Comparison of ENCODE assay signal across 19 cellular contexts in genomic region chr9:35706951-35707350, GRCh38.
"Had no signal": no experiment of that assay in that cellular context is flagged by ENCODE, and none has a peak within 500 bp of the region (broad histone marks: within the 10 kb centered on the region; RNA-seq: fewer than 3 reads in every experiment).

No MANE protein-coding gene starts in this region.

- H3K9me3 Mint-ChIP-seq: activated CD4-positive, alpha-beta memory T cell treated with anti-CD3 and anti-CD28 coated beads for 36 hours; activated naive CD8-positive, alpha-beta T cell treated with anti-CD3 and anti-CD28 coated beads, Interleukin-2, amount 10 ng/mL, durations not matched to agents 7 days and 5 days; activated T-cell treated with anti-CD3 and anti-CD28 coated beads, Interleukin-2, amount 50 U/mL, for 72 hours; dendritic cell treated with granulocyte-macrophage colony-stimulating factor and Interleukin-4, amounts not matched to agents 40 ng/mL and 50 ng/mL, for 4 days; immature natural killer cell; T-helper 1 cell treated with Interleukin-12 subunit alpha and Interleukin-12 subunit beta and Interleukin-4 antibody, amounts not matched to agents 30 μg/mL and 1 μg/mL, for 36 hours had no signal

- H3K4me3 Mint-ChIP-seq: activated CD4-positive, alpha-beta memory T cell treated with anti-CD3 and anti-CD28 coated beads for 36 hours; activated CD4-positive, alpha-beta T cell treated with anti-CD3 and anti-CD28 coated beads for 36 hours; activated naive CD8-positive, alpha-beta T cell treated with anti-CD3 and anti-CD28 coated beads, Interleukin-2, amount 10 ng/mL, durations not matched to agents 7 days and 5 days; activated T-cell treated with anti-CD3 and anti-CD28 coated beads, Interleukin-2, amount 50 U/mL, for 72 hours; dendritic cell treated with granulocyte-macrophage colony-stimulating factor and Interleukin-4, amounts not matched to agents 40 ng/mL and 50 ng/mL, for 4 days; immature natural killer cell; T-helper 1 cell treated with Interleukin-12 subunit alpha and Interleukin-12 subunit beta and Interleukin-4 antibody, amounts not matched to agents 30 μg/mL and 1 μg/mL, for 36 hours had no signal

- H3K27ac Mint-ChIP-seq: activated CD4-positive, alpha-beta memory T cell treated with anti-CD3 and anti-CD28 coated beads for 36 hours; activated naive CD8-positive, alpha-beta T cell treated with anti-CD3 and anti-CD28 coated beads, Interleukin-2, amount 10 ng/mL, durations not matched to agents 7 days and 5 days; dendritic cell treated with granulocyte-macrophage colony-stimulating factor and Interleukin-4, amounts not matched to agents 40 ng/mL and 50 ng/mL, for 4 days; T-helper 1 cell treated with Interleukin-12 subunit alpha and Interleukin-12 subunit beta and Interleukin-4 antibody, amounts not matched to agents 30 μg/mL and 1 μg/mL, for 36 hours had no signal

- H3K4me1 ChIP-seq: suprapubic skin, upper lobe of left lung had no signal

- H3K27ac ChIP-seq: epithelial cell of prostate, parathyroid adenoma, suprapubic skin, upper lobe of left lung had no signal

- H3K4me3 ChIP-seq: heart left ventricle, suprapubic skin, upper lobe of left lung had no signal

- H3K27me3 ChIP-seq: heart left ventricle, suprapubic skin, upper lobe of left lung had no signal

- H3K27me3 Mint-ChIP-seq: activated CD4-positive, alpha-beta memory T cell treated with anti-CD3 and anti-CD28 coated beads for 36 hours; activated CD4-positive, alpha-beta T cell treated with anti-CD3 and anti-CD28 coated beads for 36 hours; activated naive CD8-positive, alpha-beta T cell treated with anti-CD3 and anti-CD28 coated beads, Interleukin-2, amount 10 ng/mL, durations not matched to agents 7 days and 5 days; dendritic cell treated with granulocyte-macrophage colony-stimulating factor and Interleukin-4, amounts not matched to agents 40 ng/mL and 50 ng/mL, for 4 days had no signal

- H3K4me1 Mint-ChIP-seq: activated naive CD8-positive, alpha-beta T cell treated with anti-CD3 and anti-CD28 coated beads, Interleukin-2, amount 10 ng/mL, durations not matched to agents 7 days and 5 days; immature natural killer cell had no signal

- H3K9me3 ChIP-seq: heart left ventricle, suprapubic skin, upper lobe of left lung had no signal

- DNase-seq: activated CD4-positive, alpha-beta memory T cell treated with anti-CD3 and anti-CD28 coated beads for 36 hours; activated CD4-positive, alpha-beta T cell treated with anti-CD3 and anti-CD28 coated beads for 36 hours; activated gamma-delta T cell treated with Interleukin-2 at 50 U/mL for 16 hours; activated naive CD8-positive, alpha-beta T cell treated with anti-CD3 and anti-CD28 coated beads, Interleukin-2, amount 10 ng/mL, durations not matched to agents 7 days and 5 days; activated T-cell treated with anti-CD3 and anti-CD28 coated beads, Interleukin-2, amount 50 U/mL, for 72 hours; anterior cingulate cortex; effector memory CD4-positive, alpha-beta T cell; immature natural killer cell; retina; stimulated activated CD4-positive, alpha-beta T cell treated with anti-CD3 and anti-CD28 coated beads, Interleukin-15, amount 100 ng/mL, for 24 hours; stimulated activated CD4-positive, alpha-beta T cell treated with anti-CD3 and anti-CD28 coated beads, Interleukin-4, amount 100 ng/mL, for 1 hour; stimulated activated naive CD4-positive, alpha-beta T cell treated with Interleukin-2 at 50 U/mL for 16 hours had no signal

- ATAC-seq: activated CD4-positive, alpha-beta T cell treated with anti-CD3 and anti-CD28 coated beads for 36 hours; activated T-cell treated with anti-CD3 and anti-CD28 coated beads, Interleukin-2, amount 50 U/mL, for 72 hours; heart left ventricle had no signal
